26 cellular contexts compared by ENCODE assay signal in the genomic region with DNA sequence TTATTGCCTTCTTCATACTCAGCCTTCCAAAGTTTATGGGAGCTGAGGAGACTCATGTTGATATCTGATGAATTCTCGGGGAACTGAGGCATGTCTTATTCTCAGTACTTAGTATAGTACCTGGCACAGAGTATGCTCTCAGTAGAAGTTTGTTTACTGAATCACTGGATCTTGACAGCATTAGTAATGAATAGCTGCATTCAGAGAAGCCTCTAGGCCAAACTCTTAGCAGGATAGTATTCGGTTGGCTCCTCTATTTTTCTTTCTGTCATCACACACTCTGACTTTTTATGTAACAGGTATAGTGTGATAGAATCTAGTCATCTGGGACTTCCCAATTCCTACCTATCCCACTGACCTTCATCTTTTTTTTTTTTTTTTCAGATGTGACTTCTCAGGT.
"Had no signal": no experiment of that assay in that cellular context is flagged by ENCODE, and none has a peak within 500 bp of the region (broad histone marks: within the 10 kb centered on the region; RNA-seq: fewer than 3 reads in every experiment).

No MANE protein-coding gene starts in this region.

- ATAC-seq: gastroesophageal sphincter; left cardiac atrium; lower lobe of right lung; natural killer cell treated with Interleukin-12 subunit alpha and Interleukin-12 subunit beta and Interleukin-15 and Interleukin-18, amount 100 ng/mL, for 72 hours; pancreas; right lobe of liver; stimulated activated effector memory CD8-positive, alpha-beta T cell treated with anti-CD3 and anti-CD28 coated beads, Interleukin-12 subunit alpha, Interleukin-12 subunit beta, amount 100 ng/mL, for 72 hours; upper lobe of right lung had no signal

- H3K27me3 ChIP-seq: esophagus muscularis mucosa, gastroesophageal sphincter, neural progenitor cell, pancreas, right lobe of liver, testis, tibial nerve, upper lobe of right lung, vagina had no signal

- H3K4me1 ChIP-seq: esophagus muscularis mucosa, gastroesophageal sphincter, left ventricle myocardium inferior, lower lobe of right lung, neural progenitor cell, pancreas, prostate gland, right lobe of liver, testis, tibial nerve, upper lobe of right lung, vagina had no signal

- DNase-seq: effector CD4-positive, alpha-beta T cell; endodermal cell; glutamatergic neuron; islet precursor cell; left cardiac atrium; left ventricle myocardium inferior; lower lobe of right lung; mesenchymal stem cell; midbrain; occipital lobe; pancreas; retina; right lobe of liver; stimulated activated CD4-positive, alpha-beta T cell treated with anti-CD3 and anti-CD28 coated beads, Interleukin-4, amount 100 ng/mL, for 1 hour; stimulated activated CD8-positive, alpha-beta memory T cell treated with anti-CD3 and anti-CD28 coated beads, Interleukin-4, amount 100 ng/mL, for 48 hours; testis; upper lobe of right lung had no signal

- H3K27ac ChIP-seq: coronary artery, esophagus muscularis mucosa, gastroesophageal sphincter, left ventricle myocardium inferior, lower lobe of right lung, neural progenitor cell, pancreas, prostate gland, right lobe of liver, testis, tibial nerve, upper lobe of right lung, vagina had no signal
